Comparison of ENCODE assay signal across 15 cellular contexts in genomic region chr4:154064244-154064643, GRCh38.
DNase-seq lines count a peak whose midpoint lies in the region; TF ChIP-seq lines count a peak whose summit lies in the region.
"Had no signal": no experiment of that assay in that cellular context is flagged by ENCODE, and none has a peak within 500 bp of the region (broad histone marks: within the 10 kb centered on the region; RNA-seq: fewer than 3 reads in every experiment).

No MANE protein-coding gene starts in this region.

- H3K4me1 ChIP-seq in HUES64 (ENCODE audit: insufficient read depth, low read length) (no peaks in the 10 kb centered on the region), iPS-20b (ENCODE audit: insufficient read depth, low read length) (no peaks in the 10 kb centered on the region), tibial artery (no peaks in the 10 kb centered on the region)

- no peak for TF ChIP-seq CTCF in chondrocyte (IDR thresholded peaks at IDR 0.05)
- TF ChIP-seq CTCF in tibial artery (IDR thresholded peaks at IDR 0.05), result no peak

- H3K4me1 Mint-ChIP-seq in activated naive CD8-positive, alpha-beta T cell treated with anti-CD3 and anti-CD28 coated beads for 36 hours, result no peaks in the 10 kb centered on the region
- peaks cover 6% of the 10 kb centered on the region for H3K4me1 Mint-ChIP-seq in chondrocyte (ENCODE audit: low read depth)
- H3K4me1 Mint-ChIP-seq: CD4-positive, alpha-beta memory T cell had no signal

- H3K4me3 ChIP-seq in H7 (ENCODE audit: insufficient read depth, low read depth, low read length) (no peak overlapping the region), HUES64 (ENCODE audit: low read length) (no peak overlapping the region), iPS-20b (ENCODE audit: low read length) (peak overlapping the region; percentile 42), tibial artery (no peak overlapping the region)

- DNase-seq in H7 (peak; percentile 16), ecto neural progenitor cell (ENCODE audit: low spot score) (peak; percentile 4), NCI-H2081 (lab: John Stamatoyannopoulos, UW) (no peak), chondrocyte (ENCODE audit: low spot score) (no peak), tibial artery (no peak)
- no peak for DNase-seq in activated naive CD8-positive, alpha-beta T cell treated with anti-CD3 and anti-CD28 coated beads for 36 hours
- DNase-seq: C1 segment of cervical spinal cord; Calu3; CD4-positive, alpha-beta memory T cell; COR-L47; DMS53; DMS79 treated with DMSO at 0.1 percent for 48 hours; GOT3 had no signal

- peaks cover 10% of the 10 kb centered on the region for H3K27me3 Mint-ChIP-seq in activated naive CD8-positive, alpha-beta T cell treated with anti-CD3 and anti-CD28 coated beads for 36 hours
- H3K27me3 Mint-ChIP-seq in chondrocyte (ENCODE audit: low read depth), result no peaks in the 10 kb centered on the region

- no peaks in the 10 kb centered on the region for H3K27me3 ChIP-seq in H7 (ENCODE audit: control insufficient read depth, insufficient read depth, low read length)
- no peaks in the 10 kb centered on the region for H3K27me3 ChIP-seq in HUES64 (ENCODE audit: insufficient read depth, low read length)
- H3K27me3 ChIP-seq in iPS-20b (ENCODE audit: insufficient read depth, low read length), result no peaks in the 10 kb centered on the region
- no peaks in the 10 kb centered on the region for H3K27me3 ChIP-seq in tibial artery

- intact Hi-C loops in tibial artery (cut with DNase I; ENCODE audit: low total_unique reads), result no loop called here

- H3K36me3 Mint-ChIP-seq in activated naive CD8-positive, alpha-beta T cell treated with anti-CD3 and anti-CD28 coated beads for 36 hours, result peaks cover 2% of the 10 kb centered on the region
- H3K36me3 Mint-ChIP-seq in chondrocyte (ENCODE audit: low read depth), result peaks cover 13% of the 10 kb centered on the region

- peaks cover 14% of the 10 kb centered on the region for H3K9me3 Mint-ChIP-seq in activated naive CD8-positive, alpha-beta T cell treated with anti-CD3 and anti-CD28 coated beads for 36 hours
- H3K9me3 Mint-ChIP-seq in chondrocyte (ENCODE audit: low read depth), result peaks cover 21% of the 10 kb centered on the region

- no peak overlapping the region for H3K27ac Mint-ChIP-seq in activated naive CD8-positive, alpha-beta T cell treated with anti-CD3 and anti-CD28 coated beads for 36 hours
- H3K27ac Mint-ChIP-seq in chondrocyte (ENCODE audit: unreplicated experiment), result no peak overlapping the region
- H3K27ac Mint-ChIP-seq: CD4-positive, alpha-beta memory T cell had no signal

- no peaks in the 10 kb centered on the region for H3K36me3 ChIP-seq in H7 (replicated peaks; ENCODE audit: control insufficient read depth, insufficient read depth, low read length)
- H3K36me3 ChIP-seq in HUES64 (ENCODE audit: insufficient read depth, low read length), result no peaks in the 10 kb centered on the region
- H3K36me3 ChIP-seq in iPS-20b (ENCODE audit: insufficient read depth, low read depth, low read length), result no peaks in the 10 kb centered on the region
- no peaks in the 10 kb centered on the region for H3K36me3 ChIP-seq in tibial artery

- H3K9me3 ChIP-seq in HUES64 (ENCODE audit: insufficient read depth, low read depth, low read length), result peaks cover 17% of the 10 kb centered on the region; the same call in 1 of the 2 replicates
- H3K9me3 ChIP-seq in iPS-20b (ENCODE audit: insufficient read depth, low read depth, low read length), result peaks cover 22% of the 10 kb centered on the region
- peaks cover 0 to 39% (median 26%) of the 10 kb centered on the region in 3 donors for H3K9me3 ChIP-seq in tibial artery

- H3K9ac ChIP-seq in HUES64 (ENCODE audit: low read depth, low read length) (no peak overlapping the region), iPS-20b (ENCODE audit: low read depth, low read length) (no peak overlapping the region)

- no peak overlapping the region for H3K4me3 Mint-ChIP-seq in activated naive CD8-positive, alpha-beta T cell treated with anti-CD3 and anti-CD28 coated beads for 36 hours
- H3K4me3 Mint-ChIP-seq in chondrocyte (ENCODE audit: unreplicated experiment), result no peak overlapping the region
- H3K4me3 Mint-ChIP-seq: CD4-positive, alpha-beta memory T cell had no signal

- H3K27ac ChIP-seq in HUES64 (ENCODE audit: low read depth, low read length), result peak overlapping the region; percentile 59; the same call in 1 of the 2 replicates
- H3K27ac ChIP-seq in iPS-20b (ENCODE audit: low read length), result no peak overlapping the region
- no peak overlapping the region for H3K27ac ChIP-seq in tibial artery

- WGBS in HUES64, result no CpG with 5 or more reads among the region's 1 CpG

Comparison
In these comparisons a context has a peak if more than half of its experiments do, and no peak if none do; other contexts are left out.
1. DNase-seq: peak in H7 (single experiment) and ecto neural progenitor cell (single experiment); none in NCI-H2081 (0 of 2), activated naive CD8-positive, alpha-beta T cell treated with anti-CD3 and anti-CD28 coated beads for 36 hours (single experiment), chondrocyte (single experiment) and tibial artery (0 of 2).